In genomic region chr3:194505791-194506415, GRCh38 we compare ENCODE assay signal across 20 cellular contexts. TPM values are rescaled to one million over a fixed set of nuclear protein-coding genes. Genes with fewer than 3 reads are reported as not detected.
DNase-seq lines count a peak whose midpoint lies in the region; ATAC-seq, FAIRE-seq and TF ChIP-seq lines count a peak whose summit lies in the region.
"Had no signal": no experiment of that assay in that cellular context is flagged by ENCODE, and none has a peak within 500 bp of the region (broad histone marks: within the 10 kb centered on the region; RNA-seq: fewer than 3 reads in every experiment).

No MANE protein-coding gene starts in this region.

- DNase-seq in H54 (ENCODE audit: insufficient read length, low spot score) (no peak), astrocyte (ENCODE audit: low read depth) (peak; percentile 65), fibroblast of villous mesenchyme (ENCODE audit: low read depth) (peak; percentile 55), sciatic nerve (ENCODE audit: low spot score) (no peak), midbrain (lab: John Stamatoyannopoulos, UW) (no peak), SKM-1 (lab: John Stamatoyannopoulos, UW; ENCODE audit: unreplicated experiment) (no peak)
- no peak for DNase-seq in CD8-positive, alpha-beta T cell
- DNase-seq: CD8-positive, alpha-beta memory T cell; DMS53; NCI-H1417 treated with DMSO at 0.1 percent for 48 hours; NCI-H187 treated with DMSO at 0.1 percent for 48 hours; NCI-H345; NCI-H524 treated with DMSO at 0.1 percent for 48 hours; RPMI8226; SHP77 treated with DMSO at 0.1 percent for 48 hours had no signal

- POLR2A ChIA-PET in CD8-positive, alpha-beta T cell (lab: Charles Lee) = no interaction called here

- intact Hi-C loops in sciatic nerve (cut with DNase I) = no loop called here
- intact Hi-C loops in CD8-positive, alpha-beta T cell (cut with DNase I, micrococcal nuclease) = no loop called here

- H3K27ac Mint-ChIP-seq in astrocyte (ENCODE audit: unreplicated experiment) = no peak overlapping the region
- no peak overlapping the region for H3K27ac Mint-ChIP-seq in CD8-positive, alpha-beta T cell
- H3K27ac Mint-ChIP-seq: GM23338 had no signal

- H3K4me3 Mint-ChIP-seq in astrocyte (ENCODE audit: unreplicated experiment) = no peak overlapping the region
- H3K4me3 Mint-ChIP-seq in CD8-positive, alpha-beta T cell = no peak overlapping the region
- H3K4me3 Mint-ChIP-seq: CD8-positive, alpha-beta memory T cell; GM23338 had no signal

- H3K4me2 ChIP-seq in astrocyte (ENCODE audit: low read length) = no peak overlapping the region
- H3K4me2 ChIP-seq: BLaER1 treated with 17β-estradiol and CSF1 and Interleukin-3, amounts not matched to agents 10 nM and 100 nM; GM23338; KMS-11 had no signal

- CTCF ChIA-PET in CD8-positive, alpha-beta T cell (lab: Charles Lee) = no interaction called here

- H3K4me1 ChIP-seq in astrocyte (ENCODE audit: insufficient read depth, low read length) = peaks cover 4% of the 10 kb centered on the region
- H3K4me1 ChIP-seq in CD8-positive, alpha-beta T cell (ENCODE audit: insufficient read depth, low read length) = no peaks in the 10 kb centered on the region

- H3K27me3 Mint-ChIP-seq in astrocyte (ENCODE audit: low read depth, unreplicated experiment) = no peaks in the 10 kb centered on the region
- H3K27me3 Mint-ChIP-seq in CD8-positive, alpha-beta T cell (ENCODE audit: low read depth) = no peaks in the 10 kb centered on the region

- H3K4me1 Mint-ChIP-seq in astrocyte (ENCODE audit: low read depth, unreplicated experiment) = peaks cover 7% of the 10 kb centered on the region
- no peaks in the 10 kb centered on the region for H3K4me1 Mint-ChIP-seq in CD8-positive, alpha-beta T cell (ENCODE audit: low read depth)
- H3K4me1 Mint-ChIP-seq: CD8-positive, alpha-beta memory T cell; GM23338 had no signal

- TF ChIP-seq CTCF in astrocyte (IDR thresholded peaks at IDR 0.05; ENCODE audit: insufficient read depth, low read depth, low read length) (no peak), fibroblast of villous mesenchyme (IDR thresholded peaks at IDR 0.05; ENCODE audit: insufficient read depth, low read depth, low read length) (no peak)
- TF ChIP-seq CTCF in CD8-positive, alpha-beta T cell (IDR thresholded peaks at IDR 0.05) = no peak

- H3K9ac ChIP-seq in astrocyte (ENCODE audit: low read length) = no peak overlapping the region
- H3K9ac ChIP-seq: BLaER1 treated with 17β-estradiol and CSF1 and Interleukin-3, amounts not matched to agents 10 nM and 100 nM; KMS-11 had no signal

- no peak for TF ChIP-seq POLR2A in H54 (IDR thresholded peaks at IDR 0.05; ENCODE audit: low read depth, low read length)

- H4K20me1 ChIP-seq in astrocyte (ENCODE audit: insufficient read depth, low read length) = no peaks in the 10 kb centered on the region
- H4K20me1 ChIP-seq: BLaER1 treated with 17β-estradiol and CSF1 and Interleukin-3, amounts not matched to agents 10 nM and 100 nM had no signal

- H3K36me3 Mint-ChIP-seq in astrocyte (ENCODE audit: low read depth, unreplicated experiment) = no peaks in the 10 kb centered on the region
- no peaks in the 10 kb centered on the region for H3K36me3 Mint-ChIP-seq in CD8-positive, alpha-beta T cell

- H3K4me3 ChIP-seq in astrocyte (ENCODE audit: insufficient read depth, low read depth, low read length) (no peak overlapping the region), fibroblast of villous mesenchyme (ENCODE audit: low read depth, low read length) (no peak overlapping the region)
- no peak overlapping the region for H3K4me3 ChIP-seq in CD8-positive, alpha-beta T cell (ENCODE audit: low read depth, low read length)
- H3K4me3 ChIP-seq: BLaER1 treated with 17β-estradiol and CSF1 and Interleukin-3, amounts not matched to agents 10 nM and 100 nM; GM23338 had no signal

- H3K27ac ChIP-seq in astrocyte (ENCODE audit: low read depth, low read length) = no peak overlapping the region
- H3K27ac ChIP-seq in CD8-positive, alpha-beta T cell (ENCODE audit: low read depth, low read length) = no peak overlapping the region
- H3K27ac ChIP-seq: BLaER1 treated with 17β-estradiol and CSF1 and Interleukin-3, amounts not matched to agents 10 nM and 100 nM; KMS-11 had no signal

- H2AFZ ChIP-seq in astrocyte (ENCODE audit: low read depth, low read length) = no peak overlapping the region
- H2AFZ ChIP-seq: GM23338 had no signal

- H3K79me2 ChIP-seq in astrocyte (ENCODE audit: insufficient read depth, low read length) = no peaks in the 10 kb centered on the region

- H3K36me3 ChIP-seq in astrocyte (ENCODE audit: insufficient read depth, low read length) = no peaks in the 10 kb centered on the region
- no peaks in the 10 kb centered on the region for H3K36me3 ChIP-seq in CD8-positive, alpha-beta T cell (ENCODE audit: insufficient read depth, low read length)

- no peaks in the 10 kb centered on the region for H3K27me3 ChIP-seq in astrocyte (ENCODE audit: insufficient read depth, low read length)
- no peaks in the 10 kb centered on the region for H3K27me3 ChIP-seq in CD8-positive, alpha-beta T cell (ENCODE audit: insufficient read depth, low read length)
- H3K27me3 ChIP-seq: BLaER1 treated with 17β-estradiol and CSF1 and Interleukin-3, amounts not matched to agents 10 nM and 100 nM had no signal

- no peaks in the 10 kb centered on the region for H3K9me3 ChIP-seq in astrocyte (ENCODE audit: insufficient read depth, low read depth, low read length)
- H3K9me3 ChIP-seq in CD8-positive, alpha-beta T cell (ENCODE audit: low read length) = no peaks in the 10 kb centered on the region

- no peaks in the 10 kb centered on the region for H3K9me3 Mint-ChIP-seq in astrocyte (ENCODE audit: unreplicated experiment)
- H3K9me3 Mint-ChIP-seq in CD8-positive, alpha-beta T cell = no peaks in the 10 kb centered on the region
- H3K9me3 Mint-ChIP-seq: GM23338 had no signal

- ATAC-seq in sciatic nerve = peak; percentile 26
- no peak for ATAC-seq in GM21526 (IDR thresholded peaks at IDR 0.05; ENCODE audit: low FRiP score, unreplicated experiment)
- no peak for ATAC-seq in CD8-positive, alpha-beta T cell
- ATAC-seq: GM23338, HCT116 had no signal

- FAIRE-seq in H54 (lab: Jason Lieb, UNC) (peak; percentile 58), astrocyte (lab: Jason Lieb, UNC) (no peak)

RNA-seq across cellular contexts. Expression of gene ATP13A3, which starts 19.1 kb away (rescaled TPM):
- total RNA-seq in astrocyte (76.3 and 79.2 TPM in 2 replicates), fibroblast of villous mesenchyme (190 and 228 TPM in 2 replicates), sciatic nerve (124 TPM)
- 10 to 100 TPM; 50.2 to 52.8 TPM for total RNA-seq in CD8-positive, alpha-beta T cell

Comparison
In these comparisons a context has a peak if more than half of its experiments do, and no peak if none do; other contexts are left out.
1. DNase-seq: peak in astrocyte (single experiment) and fibroblast of villous mesenchyme (single experiment); none in H54 (single experiment), sciatic nerve (single experiment), midbrain (single experiment), SKM-1 (single experiment) and CD8-positive, alpha-beta T cell (0 of 7).